In the genomic region with DNA sequence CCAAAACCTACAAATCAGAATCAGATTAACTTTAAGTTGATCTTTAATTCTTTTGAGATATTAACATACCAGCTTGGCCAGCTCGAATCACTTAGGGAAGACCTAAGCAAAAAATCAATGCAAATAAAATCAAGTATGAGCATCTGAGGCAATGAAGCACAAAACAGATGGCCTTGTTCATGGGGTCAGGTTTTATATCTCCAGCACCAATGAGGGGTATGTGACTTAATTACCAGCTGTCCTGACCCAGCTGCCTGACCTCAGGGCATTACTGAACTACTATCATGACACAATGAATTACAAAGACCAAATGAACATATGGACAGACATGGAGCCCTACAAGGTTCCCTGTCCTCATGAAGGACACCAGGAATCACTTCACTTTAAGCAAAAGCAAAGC, we compare ENCODE assay signal across 2 cellular contexts.
TF ChIP-seq lines count a peak whose summit lies in the region.

No MANE protein-coding gene starts in this region.

TF ChIP-seq in GM23338, 12 proteins besides CTCF, POLR2A, EP300 and RAD21:
- TF ChIP-seq ZNF331 (CRISPR knock-in tag; IDR thresholded peaks at IDR 0.05; ENCODE audit: low read depth) (no peak), EZH2phosphoT487 (IDR thresholded peaks at IDR 0.05; ENCODE audit: unreplicated experiment) (no peak), POLR2AphosphoS5 (IDR thresholded peaks at IDR 0.05; ENCODE audit: low read depth) (no peak), JUNB (IDR thresholded peaks at IDR 0.05; ENCODE audit: unreplicated experiment) (no peak), CREB1 (CRISPR knock-in tag; IDR thresholded peaks at IDR 0.05; ENCODE audit: low read depth) (no peak), NANOG (IDR thresholded peaks at IDR 0.05; ENCODE audit: borderline replicate concordance) (no peak), EZH2 (IDR thresholded peaks at IDR 0.05; ENCODE audit: low read depth, unreplicated experiment) (no peak)
- TF ChIP-seq, protein P1, sequence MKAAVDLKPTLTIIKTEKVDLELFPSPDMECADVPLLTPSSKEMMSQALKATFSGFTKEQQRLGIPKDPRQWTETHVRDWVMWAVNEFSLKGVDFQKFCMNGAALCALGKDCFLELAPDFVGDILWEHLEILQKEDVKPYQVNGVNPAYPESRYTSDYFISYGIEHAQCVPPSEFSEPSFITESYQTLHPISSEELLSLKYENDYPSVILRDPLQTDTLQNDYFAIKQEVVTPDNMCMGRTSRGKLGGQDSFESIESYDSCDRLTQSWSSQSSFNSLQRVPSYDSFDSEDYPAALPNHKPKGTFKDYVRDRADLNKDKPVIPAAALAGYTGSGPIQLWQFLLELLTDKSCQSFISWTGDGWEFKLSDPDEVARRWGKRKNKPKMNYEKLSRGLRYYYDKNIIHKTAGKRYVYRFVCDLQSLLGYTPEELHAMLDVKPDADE (IDR thresholded peaks at IDR 0.05) = no peak
- TF ChIP-seq, protein P2, sequence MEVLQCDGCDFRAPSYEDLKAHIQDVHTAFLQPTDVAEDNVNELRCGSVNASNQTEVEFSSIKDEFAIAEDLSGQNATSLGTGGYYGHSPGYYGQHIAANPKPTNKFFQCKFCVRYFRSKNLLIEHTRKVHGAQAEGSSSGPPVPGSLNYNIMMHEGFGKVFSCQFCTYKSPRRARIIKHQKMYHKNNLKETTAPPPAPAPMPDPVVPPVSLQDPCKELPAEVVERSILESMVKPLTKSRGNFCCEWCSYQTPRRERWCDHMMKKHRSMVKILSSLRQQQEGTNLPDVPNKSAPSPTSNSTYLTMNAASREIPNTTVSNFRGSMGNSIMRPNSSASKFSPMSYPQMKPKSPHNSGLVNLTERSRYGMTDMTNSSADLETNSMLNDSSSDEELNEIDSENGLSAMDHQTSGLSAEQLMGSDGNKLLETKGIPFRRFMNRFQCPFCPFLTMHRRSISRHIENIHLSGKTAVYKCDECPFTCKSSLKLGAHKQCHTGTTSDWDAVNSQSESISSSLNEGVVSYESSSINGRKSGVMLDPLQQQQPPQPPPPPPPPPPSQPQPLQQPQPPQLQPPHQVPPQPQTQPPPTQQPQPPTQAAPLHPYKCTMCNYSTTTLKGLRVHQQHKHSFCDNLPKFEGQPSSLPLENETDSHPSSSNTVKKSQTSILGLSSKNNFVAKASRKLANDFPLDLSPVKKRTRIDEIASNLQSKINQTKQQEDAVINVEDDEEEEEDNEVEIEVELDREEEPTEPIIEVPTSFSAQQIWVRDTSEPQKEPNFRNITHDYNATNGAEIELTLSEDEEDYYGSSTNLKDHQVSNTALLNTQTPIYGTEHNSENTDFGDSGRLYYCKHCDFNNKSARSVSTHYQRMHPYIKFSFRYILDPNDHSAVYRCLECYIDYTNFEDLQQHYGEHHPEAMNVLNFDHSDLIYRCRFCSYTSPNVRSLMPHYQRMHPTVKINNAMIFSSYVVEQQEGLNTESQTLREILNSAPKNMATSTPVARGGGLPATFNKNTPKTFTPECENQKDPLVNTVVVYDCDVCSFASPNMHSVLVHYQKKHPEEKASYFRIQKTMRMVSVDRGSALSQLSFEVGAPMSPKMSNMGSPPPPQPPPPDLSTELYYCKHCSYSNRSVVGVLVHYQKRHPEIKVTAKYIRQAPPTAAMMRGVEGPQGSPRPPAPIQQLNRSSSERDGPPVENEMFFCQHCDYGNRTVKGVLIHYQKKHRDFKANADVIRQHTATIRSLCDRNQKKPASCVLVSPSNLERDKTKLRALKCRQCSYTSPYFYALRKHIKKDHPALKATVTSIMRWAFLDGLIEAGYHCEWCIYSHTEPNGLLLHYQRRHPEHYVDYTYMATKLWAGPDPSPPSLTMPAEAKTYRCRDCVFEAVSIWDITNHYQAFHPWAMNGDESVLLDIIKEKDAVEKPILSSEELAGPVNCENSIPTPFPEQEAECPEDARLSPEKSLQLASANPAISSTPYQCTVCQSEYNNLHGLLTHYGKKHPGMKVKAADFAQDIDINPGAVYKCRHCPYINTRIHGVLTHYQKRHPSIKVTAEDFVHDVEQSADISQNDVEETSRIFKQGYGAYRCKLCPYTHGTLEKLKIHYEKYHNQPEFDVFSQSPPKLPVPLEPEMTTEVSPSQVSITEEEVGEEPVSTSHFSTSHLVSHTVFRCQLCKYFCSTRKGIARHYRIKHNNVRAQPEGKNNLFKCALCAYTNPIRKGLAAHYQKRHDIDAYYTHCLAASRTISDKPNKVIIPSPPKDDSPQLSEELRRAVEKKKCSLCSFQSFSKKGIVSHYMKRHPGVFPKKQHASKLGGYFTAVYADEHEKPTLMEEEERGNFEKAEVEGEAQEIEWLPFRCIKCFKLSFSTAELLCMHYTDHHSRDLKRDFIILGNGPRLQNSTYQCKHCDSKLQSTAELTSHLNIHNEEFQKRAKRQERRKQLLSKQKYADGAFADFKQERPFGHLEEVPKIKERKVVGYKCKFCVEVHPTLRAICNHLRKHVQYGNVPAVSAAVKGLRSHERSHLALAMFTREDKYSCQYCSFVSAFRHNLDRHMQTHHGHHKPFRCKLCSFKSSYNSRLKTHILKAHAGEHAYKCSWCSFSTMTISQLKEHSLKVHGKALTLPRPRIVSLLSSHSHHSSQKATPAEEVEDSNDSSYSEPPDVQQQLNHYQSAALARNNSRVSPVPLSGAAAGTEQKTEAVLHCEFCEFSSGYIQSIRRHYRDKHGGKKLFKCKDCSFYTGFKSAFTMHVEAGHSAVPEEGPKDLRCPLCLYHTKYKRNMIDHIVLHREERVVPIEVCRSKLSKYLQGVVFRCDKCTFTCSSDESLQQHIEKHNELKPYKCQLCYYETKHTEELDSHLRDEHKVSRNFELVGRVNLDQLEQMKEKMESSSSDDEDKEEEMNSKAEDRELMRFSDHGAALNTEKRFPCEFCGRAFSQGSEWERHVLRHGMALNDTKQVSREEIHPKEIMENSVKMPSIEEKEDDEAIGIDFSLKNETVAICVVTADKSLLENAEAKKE (CRISPR knock-in tag; IDR thresholded peaks at IDR 0.05) = no peak

TF ChIP-seq in H1, 55 proteins besides CTCF, POLR2A, EP300 and RAD21:
- TF ChIP-seq SP4 (IDR thresholded peaks at IDR 0.05; ENCODE audit: low read length) (no peak), RXRA (IDR thresholded peaks at IDR 0.05; ENCODE audit: insufficient read depth, low read depth, low read length) (no peak), YY1 (IDR thresholded peaks at IDR 0.05; ENCODE audit: low read depth, low read length) (no peak), JUND (IDR thresholded peaks at IDR 0.05; ENCODE audit: low read length) (no peak)
